Comparison of ENCODE assay signal across 8 cellular contexts in genomic region chr11:47186076-47186936, GRCh38. TPM values are rescaled to one million over a fixed set of nuclear protein-coding genes. Genes with fewer than 3 reads are reported as not detected.
A peak's percentile ranks its signal among the peaks of the same experiment; 100 is the strongest.
DNase-seq lines count a peak whose midpoint lies in the region; ATAC-seq and TF ChIP-seq lines count a peak whose summit lies in the region.

TSS of gene PACSIN3 (minus strand) at chr11:47186434. CDS start at chr11:47182727, 3,707 bp downstream.

- H3K18ac ChIP-seq in mesenchymal stem cell (ENCODE audit: low read depth in 1 of 2, low read length in 2 of 2), result peak within 1 kb of the TSS; percentile 89 to 95

- H2BK5ac ChIP-seq in mesenchymal stem cell (ENCODE audit: low read depth, low read length, poor library complexity, severe bottlenecking), result peak within 1 kb of the TSS; percentile 20

- no peak for ATAC-seq in HG03457 (IDR thresholded peaks at IDR 0.05; ENCODE audit: unreplicated experiment)

- peak within 1 kb of the TSS in 1 of 2 experiments; percentile 88 for H3K23ac ChIP-seq in mesenchymal stem cell (ENCODE audit: low read length in 2 of 2)

- no peak for TF ChIP-seq EP300 in stomach (IDR thresholded peaks at IDR 0.05)

- peak within 1 kb of the TSS; percentile 55 for H2BK15ac ChIP-seq in mesenchymal stem cell (ENCODE audit: low read depth, poor library complexity, severe bottlenecking)

- no peaks in the 10 kb centered on the region for H3K36me3 Mint-ChIP-seq in IgD-negative memory B cell
- H3K36me3 Mint-ChIP-seq in endodermal cell (ENCODE audit: low read depth), result peaks cover 2% of the 10 kb centered on the region

- peaks cover 23% of the 10 kb centered on the region for H3K27me3 ChIP-seq in endodermal cell (ENCODE audit: control insufficient read depth, insufficient read depth, low read length, poor library complexity, severe bottlenecking)
- H3K27me3 ChIP-seq in mesenchymal stem cell (ENCODE audit: control insufficient read depth in 1 of 2, insufficient read depth in 1 of 2, low read length in 2 of 2), result no peaks in the 10 kb centered on the region
- peaks cover 0 to 34% (median 5%) of the 10 kb centered on the region in 3 donors for H3K27me3 ChIP-seq in stomach

- no peak within 1 kb of the TSS for H3K27ac Mint-ChIP-seq in IgD-negative memory B cell
- H3K27ac Mint-ChIP-seq in endodermal cell, result peak within 1 kb of the TSS; percentile 93

- H3K9me3 Mint-ChIP-seq in IgD-negative memory B cell, result no peaks in the 10 kb centered on the region
- H3K9me3 Mint-ChIP-seq in endodermal cell, result no peaks in the 10 kb centered on the region

- peak within 1 kb of the TSS; percentile 77 for H3K9ac ChIP-seq in endodermal cell (ENCODE audit: extremely low read depth, low read length, poor library complexity, severe bottlenecking)
- H3K9ac ChIP-seq in mesenchymal stem cell (ENCODE audit: low read length), result peak within 1 kb of the TSS; percentile 87

- TF ChIP-seq CTCF in endodermal cell (conservative IDR thresholded peaks at IDR 0.05), result peak; percentile 16
- peak in 3 of 7 experiments; percentile 8 to 16 (median 13) for TF ChIP-seq CTCF in stomach (IDR thresholded peaks at IDR 0.05)

- intact Hi-C loops in stomach (cut with DNase I; ENCODE audit: low total_unique reads), result loop anchor here (10.0 kb wide), 1 partner anchor 78 kb away; no protein-coding TSS in a partner anchor

- H3K4me3 ChIP-seq in endodermal cell (ENCODE audit: low read length) (peak within 1 kb of the TSS; percentile 82), mesenchymal stem cell (ENCODE audit: insufficient read depth in 1 of 2, low read depth in 1 of 2, low read length in 2 of 2) (peak within 1 kb of the TSS; percentile 83), stomach (peak within 1 kb of the TSS; percentile 78 to 90 (median 82))

- peak within 1 kb of the TSS; percentile 62 for H4K91ac ChIP-seq in mesenchymal stem cell (ENCODE audit: low read length)

- H3K4me1 ChIP-seq in endodermal cell (ENCODE audit: control insufficient read depth, insufficient read depth, low read length) (no peaks in the 10 kb centered on the region), mesenchymal stem cell (ENCODE audit: control insufficient read depth, insufficient read depth, low read depth, low read length) (peaks cover 30% of the 10 kb centered on the region), stomach (peaks cover 39 to 72% (median 57%) of the 10 kb centered on the region in 4 donors)

- H3K4me3 Mint-ChIP-seq in IgD-negative memory B cell, result peak within 1 kb of the TSS; percentile 79 to 92 (median 88)
- H3K4me3 Mint-ChIP-seq in endodermal cell, result peak within 1 kb of the TSS; percentile 75

- peak within 1 kb of the TSS; percentile 86 for H2AFZ ChIP-seq in mesenchymal stem cell (ENCODE audit: low read depth, low read length)

- H2BK12ac ChIP-seq in mesenchymal stem cell (ENCODE audit: low read length in 2 of 2), result peak within 1 kb of the TSS in 1 of 2 experiments; percentile 87

- H3K14ac ChIP-seq in mesenchymal stem cell (ENCODE audit: low read length in 2 of 2), result peak within 1 kb of the TSS; percentile 65 to 94

- H3K9me3 ChIP-seq in endodermal cell (ENCODE audit: control insufficient read depth, low read length), result no peaks in the 10 kb centered on the region
- H3K9me3 ChIP-seq in mesenchymal stem cell (ENCODE audit: control insufficient read depth, low read length), result no peaks in the 10 kb centered on the region
- no peaks in the 10 kb centered on the region for H3K9me3 ChIP-seq in stomach

- H3K27me3 Mint-ChIP-seq in IgD-negative memory B cell, result peaks cover 24% of the 10 kb centered on the region
- H3K27me3 Mint-ChIP-seq in endodermal cell (ENCODE audit: insufficient read depth), result peaks cover 31% of the 10 kb centered on the region

- H3K4me1 Mint-ChIP-seq in IgD-negative memory B cell (peaks cover 2 to 4% (median 4%) of the 10 kb centered on the region in 3 donors), endodermal cell (peaks cover 12% of the 10 kb centered on the region)

- peak within 1 kb of the TSS; percentile 75 for H4K8ac ChIP-seq in mesenchymal stem cell (ENCODE audit: low read length)

- peaks cover 10% of the 10 kb centered on the region for H3K79me1 ChIP-seq in mesenchymal stem cell (replicated peaks; ENCODE audit: low read length, poor library complexity, severe bottlenecking)

- DNase-seq in stimulated activated CD4-positive, alpha-beta T cell treated with anti-CD3 and anti-CD28 coated beads, Interleukin-12 subunit alpha, Interleukin-12 subunit beta, amount 100 ng/mL, for 4 hours, result peak; percentile 53
- no peak for DNase-seq in stimulated activated CD4-positive, alpha-beta T cell treated with anti-CD3 and anti-CD28 coated beads, Interleukin-1b, Interleukin-23, amount 100 ng/mL, for 48 hours
- peak; percentile 18 for DNase-seq in activated CD4-positive, alpha-beta T cell treated with anti-CD3 and anti-CD28 coated beads, Interleukin-2, amount 50 U/mL, for 1 hour
- DNase-seq in endodermal cell (peak; percentile 87), mesenchymal stem cell (peak; percentile 71), stomach (peak; percentile 69)

- peak within 1 kb of the TSS; percentile 98 for H3K4me2 ChIP-seq in mesenchymal stem cell (ENCODE audit: low read length, poor library complexity, severe bottlenecking)

- WGBS in endodermal cell (ENCODE audit: insufficient coverage in 1 of 2, insufficient read length in 1 of 2), 2 experiments, result 0% methylated on average over 17 to 87 of the region's 87 CpGs
- under 1% methylated on average over 55 of the region's 87 CpGs for WGBS in mesenchymal stem cell
- WGBS in stomach, 5 donors, result 0 to 3% (median 1%) methylated on average over 12 to 87 of the region's 87 CpGs

- H3K27ac ChIP-seq in endodermal cell (ENCODE audit: low read depth, low read length) (peak within 1 kb of the TSS; percentile 44), mesenchymal stem cell (ENCODE audit: low read length, poor library complexity, severe bottlenecking) (peak within 1 kb of the TSS; percentile 71), stomach (peak within 1 kb of the TSS; percentile 83 to 97 (median 90))

- H2BK120ac ChIP-seq in mesenchymal stem cell (ENCODE audit: low read depth, low read length), result peak within 1 kb of the TSS; percentile 52

- H3K4ac ChIP-seq in mesenchymal stem cell (ENCODE audit: low read depth in 1 of 2, low read length in 2 of 2), result peak within 1 kb of the TSS; percentile 34 to 79

- TF ChIP-seq POLR2A in stomach (IDR thresholded peaks at IDR 0.05), result no peak

- no peaks in the 10 kb centered on the region for H3K36me3 ChIP-seq in endodermal cell (ENCODE audit: control insufficient read depth, insufficient read depth, low read length)
- H3K36me3 ChIP-seq in mesenchymal stem cell (ENCODE audit: control insufficient read depth in 1 of 2, insufficient read depth in 2 of 2, low read depth in 1 of 2, low read length in 2 of 2), result peaks cover 0 to 25% of the 10 kb centered on the region in 2 experiments
- H3K36me3 ChIP-seq in stomach, result peaks cover 0 to 11% (median 2%) of the 10 kb centered on the region in 4 donors

- peak within 1 kb of the TSS; percentile 24 for H2AK5ac ChIP-seq in mesenchymal stem cell (ENCODE audit: low read length, severe bottlenecking)

RNA-seq across cellular contexts. Expression of gene PACSIN3, which starts in this region (rescaled TPM):
- polyA plus RNA-seq in IgD-negative memory B cell, result not detected
- total RNA-seq in endodermal cell, result 10 to 100 TPM; 48.0 to 66.6 TPM
- 22.9 TPM for polyA plus RNA-seq in endodermal cell (2013, experiment 1 of 2)
- polyA plus RNA-seq in endodermal cell (2013, experiment 2 of 2), result 18.0 TPM
- polyA plus RNA-seq in mesenchymal stem cell (2013, experiment 1 of 2), result 13.3 TPM
- polyA plus RNA-seq in mesenchymal stem cell (2013, experiment 2 of 2), result 13.7 TPM
- 10 to 100 TPM in 3 of 5 donors, 1 to 10 TPM in 2; 6.4 to 38.4 (median 21.3) TPM for total RNA-seq in stomach
- 10 to 100 TPM; 19.6 to 59.0 (median 30.8) TPM for polyA plus RNA-seq in stomach

Comparison
In these comparisons a context has a peak if more than half of its experiments do, and no peak if none do; other contexts are left out.
1. RNA of gene PACSIN3 (polyA plus RNA-seq): 19.6 to 59.0 TPM in stomach; not detected in IgD-negative memory B cell (single experiment); every median in the first group is over 10 times any median in the second.
2. Peak in every context shown above with its lines, with median percentiles within 50 percentile points of each other: H3K27ac ChIP-seq and H3K4me3 ChIP-seq.